ENCODE assay signal across 20 cellular contexts in the genomic region with DNA sequence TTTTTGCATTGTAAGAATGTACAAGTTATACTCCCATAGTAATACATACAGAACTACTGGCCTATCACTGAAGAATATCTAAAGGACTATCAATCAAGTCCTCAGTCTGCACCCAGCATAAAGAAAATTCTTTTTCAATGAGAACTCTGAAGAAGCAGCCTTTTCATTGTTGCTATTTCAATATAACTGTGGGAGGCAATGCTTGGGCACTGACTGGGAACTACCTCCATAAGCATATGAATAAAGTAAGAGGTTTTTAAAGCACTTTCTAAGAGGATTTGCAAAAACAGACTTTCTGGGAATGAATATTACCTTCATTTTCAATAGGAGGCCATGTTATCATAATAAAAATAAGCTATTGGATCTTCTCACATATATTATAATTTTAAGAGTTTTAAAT.
"Had no signal": no experiment of that assay in that cellular context is flagged by ENCODE, and none has a peak within 500 bp of the region (broad histone marks: within the 10 kb centered on the region; RNA-seq: fewer than 3 reads in every experiment).

No MANE protein-coding gene starts in this region.

- DNase-seq: effector memory CD8-positive, alpha-beta T cell; esophagus squamous epithelium; foreskin fibroblast; kidney; left cardiac atrium; left ventricle myocardium inferior; lower lobe of right lung; midbrain; occipital lobe; pancreas; right cardiac atrium; small intestine; stimulated activated CD4-positive, alpha-beta T cell treated with anti-CD3 and anti-CD28 coated beads, Interleukin-12 subunit alpha, Interleukin-12 subunit beta, amount 100 ng/mL, for 4 hours; stimulated activated naive CD4-positive, alpha-beta T cell; stomach; substantia nigra had no signal

- H3K27me3 ChIP-seq: esophagus squamous epithelium, gastroesophageal sphincter, pancreas, stomach had no signal

- H3K9me3 Mint-ChIP-seq: dendritic cell treated with granulocyte-macrophage colony-stimulating factor and Interleukin-4, amounts not matched to agents 40 ng/mL and 50 ng/mL, for 4 days; effector memory CD8-positive, alpha-beta T cell; natural killer cell treated with Interleukin-12 subunit alpha and Interleukin-12 subunit beta and Interleukin-15 and Interleukin-18, amount 100 ng/mL, for 72 hours had no signal

- ATAC-seq: effector memory CD8-positive, alpha-beta T cell; gastroesophageal sphincter; left cardiac atrium; lower lobe of right lung; natural killer cell treated with Interleukin-12 subunit alpha and Interleukin-12 subunit beta and Interleukin-15 and Interleukin-18, amount 100 ng/mL, for 72 hours; right cardiac atrium had no signal

- H3K4me1 ChIP-seq: esophagus squamous epithelium, gastroesophageal sphincter, left ventricle myocardium inferior, lower lobe of right lung, pancreas, stomach had no signal

- H3K4me3 Mint-ChIP-seq: dendritic cell treated with granulocyte-macrophage colony-stimulating factor and Interleukin-4, amounts not matched to agents 40 ng/mL and 50 ng/mL, for 4 days; effector memory CD8-positive, alpha-beta T cell; natural killer cell treated with Interleukin-12 subunit alpha and Interleukin-12 subunit beta and Interleukin-15 and Interleukin-18, amount 100 ng/mL, for 72 hours had no signal

- H3K36me3 ChIP-seq: esophagus squamous epithelium, gastroesophageal sphincter, left ventricle myocardium inferior, lower lobe of right lung, pancreas, stomach had no signal

- H3K4me3 ChIP-seq: esophagus squamous epithelium, gastroesophageal sphincter, left ventricle myocardium inferior, lower lobe of right lung, pancreas, stomach had no signal

- H3K9me3 ChIP-seq: esophagus squamous epithelium, gastroesophageal sphincter, left ventricle myocardium inferior, lower lobe of right lung, pancreas, stomach had no signal

- H3K27ac Mint-ChIP-seq: dendritic cell treated with granulocyte-macrophage colony-stimulating factor and Interleukin-4, amounts not matched to agents 40 ng/mL and 50 ng/mL, for 4 days; effector memory CD8-positive, alpha-beta T cell; natural killer cell treated with Interleukin-12 subunit alpha and Interleukin-12 subunit beta and Interleukin-15 and Interleukin-18, amount 100 ng/mL, for 72 hours; progenitor cell of endocrine pancreas had no signal

- H3K27ac ChIP-seq: esophagus squamous epithelium, gastroesophageal sphincter, left ventricle myocardium inferior, lower lobe of right lung, pancreas, stomach had no signal

- H3K36me3 Mint-ChIP-seq: natural killer cell treated with Interleukin-12 subunit alpha and Interleukin-12 subunit beta and Interleukin-15 and Interleukin-18, amount 100 ng/mL, for 72 hours had no signal

- H3K27me3 Mint-ChIP-seq: progenitor cell of endocrine pancreas had no signal
